8 cellular contexts compared by ENCODE assay signal in the genomic region with DNA sequence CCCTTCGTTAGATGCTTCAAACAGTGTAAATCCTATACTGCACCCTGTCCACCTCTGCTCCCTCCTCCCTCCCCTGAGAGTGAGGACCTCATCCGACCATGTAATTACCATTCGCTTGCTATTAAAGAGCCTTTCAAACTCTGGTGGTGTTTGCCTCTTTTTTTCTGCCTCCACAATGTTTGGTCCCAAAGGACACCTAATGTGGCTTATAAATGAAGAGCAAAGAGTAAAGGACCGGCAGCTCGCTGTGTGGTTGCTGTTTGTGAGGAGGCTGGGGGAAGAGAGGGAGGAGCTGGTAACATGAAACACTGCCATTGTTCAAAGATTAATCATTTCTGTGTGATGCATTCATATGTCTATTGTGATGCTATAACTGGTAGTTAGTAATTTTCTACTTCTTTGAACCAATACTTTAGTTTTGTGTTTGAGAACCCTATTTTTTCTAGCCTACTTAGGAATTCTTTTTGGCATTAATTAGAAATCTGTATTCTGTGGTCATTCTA. TPM values are rescaled to one million over a fixed set of nuclear protein-coding genes. Genes with fewer than 3 reads are reported as not detected.
DNase-seq lines count a peak whose midpoint lies in the region; ATAC-seq, FAIRE-seq and TF ChIP-seq lines count a peak whose summit lies in the region.

No MANE protein-coding gene starts in this region.

- H3K4me1 ChIP-seq in GM12878 (ENCODE audit: control insufficient read depth, insufficient read depth, low read length) (peaks cover 35% of the 10 kb centered on the region), left lung (peaks cover 9 to 70% of the 10 kb centered on the region in 2 donors)

- POLR2A ChIA-PET in GM12878 (lab: Charles Lee) = interaction anchor here (0.8 to 1.1 kb wide), 3 partner anchors 16 to 275 kb away, joined by 3 to 4 read pairs (median 3); no protein-coding TSS in a partner anchor
- POLR2A ChIA-PET in naive thymus-derived CD8-positive, alpha-beta T cell (lab: Charles Lee) = interaction anchor here (1.5 kb wide), 1 partner anchor 123 kb away, joined by 4 read pairs; no protein-coding TSS in a partner anchor

- 0 out of 4 replicates have a peak, but pooled peaks of 1 of the 2 experiments have one; percentile 8 for TF ChIP-seq EP300 in GM12878 (IDR thresholded peaks at IDR 0.05; ENCODE audit: borderline replicate concordance in 1 of 2, control insufficient read depth in 1 of 2, low read depth in 2 of 2, low read length in 2 of 2)

- H3K36me3 ChIP-seq in GM12878 (ENCODE audit: control insufficient read depth in 2 of 2, insufficient read depth in 2 of 2, low read length in 1 of 2) (no peaks in the 10 kb centered on the region), left lung (no peaks in the 10 kb centered on the region)

- H2AFZ ChIP-seq in GM12878 (ENCODE audit: control insufficient read depth, low read depth, low read length) = peak overlapping the region; percentile 75

- H3K36me3 Mint-ChIP-seq in naive thymus-derived CD8-positive, alpha-beta T cell = no peaks in the 10 kb centered on the region

- H3K27ac ChIP-seq in GM12878 (ENCODE audit: control insufficient read depth, insufficient read depth) (peak overlapping the region; percentile 28; the same call in 1 of the 2 replicates), left lung (peak overlapping the region in 1 of 2 donors; percentile 57)

- TF ChIP-seq CTCF in GM12878 (IDR thresholded peaks at IDR 0.05 in 2 of 3, conservative IDR thresholded peaks at IDR 0.05 in 1 of 3; ENCODE audit: control insufficient read depth in 2 of 3, extremely low read depth in 1 of 3, insufficient read depth in 1 of 3, low read depth in 3 of 3, low read length in 3 of 3) (no peak), left lung (IDR thresholded peaks at IDR 0.05) (no peak)

- ATAC-seq in GM19467 (IDR thresholded peaks at IDR 0.05; ENCODE audit: unreplicated experiment) (peak; percentile 21), GM12878 (peak; percentile 63), left lung (no peak), Right ventricle myocardium inferior (no peak)
- ATAC-seq in naive thymus-derived CD8-positive, alpha-beta T cell = peak; percentile 68 to 76

- H3K79me2 ChIP-seq in GM12878 (ENCODE audit: control insufficient read depth, insufficient read depth, low read length) = no peaks in the 10 kb centered on the region

- H3K4me1 Mint-ChIP-seq in naive thymus-derived CD8-positive, alpha-beta T cell = peaks cover 20 to 59% (median 40%) of the 10 kb centered on the region in 4 donors

- CTCF ChIA-PET in GM12878 (lab: Yijun Ruan, JAX) = interaction anchor here (1.0 to 6.6 kb wide), 13 partner anchors 9 to 402 kb away, joined by 3 to 182 read pairs (median 4); partner anchors contain the start of gene ZNRF2

- H3K9me3 Mint-ChIP-seq in naive thymus-derived CD8-positive, alpha-beta T cell = no peaks in the 10 kb centered on the region

- no TSS peak for BruUV-seq in GM12878 (replicated peaks; lab: Mats Ljungman, UMichigan)

- H3K27me3 Mint-ChIP-seq in naive thymus-derived CD8-positive, alpha-beta T cell = no peaks in the 10 kb centered on the region

- H3K4me3 ChIP-seq in GM12878 (no peak overlapping the region), left lung (no peak overlapping the region)

- no peaks in the 10 kb centered on the region for H3K27me3 ChIP-seq in GM12878 (replicated peaks in 1 of 2; ENCODE audit: control insufficient read depth in 2 of 2, insufficient read depth in 2 of 2, low read length in 1 of 2)
- H3K27me3 ChIP-seq in left lung = no peaks in the 10 kb centered on the region

- in situ Hi-C loops in ACHN (cut with HindIII; ENCODE audit: low pct_ligation_motif_present, low pct_unique_long_range_greater_than_20kb, low sequenced_read_pairs) (no loop called here), GM12878 (cut with MboI) (loop anchor here (5.0 kb wide), 3 partner anchors 120 to 400 kb away; partner anchors contain the start of gene ZNRF2)

- peak overlapping the region; percentile 55 to 89 (median 84) for H3K27ac Mint-ChIP-seq in naive thymus-derived CD8-positive, alpha-beta T cell

- no peak overlapping the region for H3K9ac ChIP-seq in GM12878 (ENCODE audit: control insufficient read depth, insufficient read depth, low read length)

- TF ChIP-seq POLR2A in GM12878 (IDR thresholded peaks at IDR 0.05; ENCODE audit: low read depth, low read length) = no peak

- DNase-seq in ACHN (peak; percentile 56), NCI-H2081 treated with DMSO at 0.1 percent for 48 hours (lab: John Stamatoyannopoulos, UW) (peak; percentile 96), GM12878 (ENCODE audit: low read depth, low spot score) (no peak), left lung (no peak), Right ventricle myocardium inferior (ENCODE audit: missing footprints) (no peak), SIG-M5 (lab: John Stamatoyannopoulos, UW) (no peak)
- DNase-seq in naive thymus-derived CD8-positive, alpha-beta T cell = peak in 3 of 10 donors; percentile 24 to 29 (median 27)

- no peak for FAIRE-seq in GM12878 (lab: Jason Lieb, UNC)

- H4K20me1 ChIP-seq in GM12878 (ENCODE audit: control insufficient read depth, insufficient read depth) = no peaks in the 10 kb centered on the region

- peak overlapping the region; percentile 80 for H3K4me2 ChIP-seq in GM12878 (ENCODE audit: control insufficient read depth, insufficient read depth)

- no peaks in the 10 kb centered on the region for H3K9me3 ChIP-seq in GM12878 (replicated peaks; ENCODE audit: control insufficient read depth, insufficient read depth, low read length)
- H3K9me3 ChIP-seq in left lung = no peaks in the 10 kb centered on the region

- intact Hi-C loops in GM12878 (cut with micrococcal nuclease; ENCODE audit: unreplicated experiment) (loop anchor here (1.0 to 5.0 kb wide), 3 partner anchors 52 to 285 kb away; no protein-coding TSS in a partner anchor), left lung (cut with DNase I) (loop anchor here in 1 of 2 donors (10.0 kb wide), 1 partner anchor 112 kb away; no protein-coding TSS in a partner anchor), Right ventricle myocardium inferior (cut with DNase I) (loop anchor here (5.0 kb wide), 2 partner anchors 115 to 405 kb away; no protein-coding TSS in a partner anchor)

- SMC1A ChIA-PET in GM12878 (lab: Charles Lee; ENCODE audit: uncharacterized antibody, unreplicated experiment) = interaction anchor here (0.5 to 9.4 kb wide), 23 partner anchors 12 to 408 kb away, joined by 3 to 148 read pairs (median 4); partner anchors contain the start of genes MTURN and PLEKHA8

- RAD21 ChIA-PET in GM12878 (lab: Charles Lee; ENCODE audit: unreplicated experiment) = interaction anchor here (0.9 to 6.5 kb wide), 24 partner anchors 14 to 637 kb away, joined by 3 to 75 read pairs (median 4); partner anchors contain the start of gene ZNRF2

- peak overlapping the region; percentile 44 to 78 (median 62) for H3K4me3 Mint-ChIP-seq in naive thymus-derived CD8-positive, alpha-beta T cell

- 29% methylated on average over 5 of the region's 5 CpGs for WGBS in GM12878 (ENCODE audit: insufficient coverage, insufficient replicate concordance, low lambda C conversion rate, missing lambda C conversion rate)

- no peak for TF ChIP-seq RAD21 in GM12878 (IDR thresholded peaks at IDR 0.05; ENCODE audit: insufficient read depth, low read depth, low read length)

TF ChIP-seq in GM12878, 131 proteins besides CTCF, POLR2A, EP300 and RAD21 (continues in another document):
- TF ChIP-seq CHD1 (IDR thresholded peaks at IDR 0.05; ENCODE audit: low read depth, low read length) (no peak), IKZF2 (IDR thresholded peaks at IDR 0.05) (0 out of 4 replicates have a peak, but pooled peaks of 1 of the 2 experiments have one; percentile 27), NFXL1 (IDR thresholded peaks at IDR 0.05; ENCODE audit: borderline replicate concordance) (peak; percentile 53; the same call in 1 of the 2 replicates), NFIC (IDR thresholded peaks at IDR 0.05; ENCODE audit: low read depth, low read length) (no peak), MEF2B (IDR thresholded peaks at IDR 0.05; ENCODE audit: partially characterized antibody, poor library complexity, severe bottlenecking) (peak; percentile 76), SPI1 (IDR thresholded peaks at IDR 0.05; ENCODE audit: borderline replicate concordance, insufficient read depth, low read depth, low read length) (no peak), NR2C2 (IDR thresholded peaks at IDR 0.05; ENCODE audit: borderline replicate concordance, control insufficient read depth, insufficient read length, low read depth) (no peak)

RNA-seq across cellular contexts. Expression of gene MTURN, which starts 27.9 kb away (rescaled TPM):
- total RNA-seq in GM12878 (2013; cell fraction: nucleolus; rRNA removed) = 1.7 and 3.9 TPM in 2 replicates
- total RNA-seq in GM12878 (2014; rRNA removed) (2.7 and 5.0 TPM in 2 replicates), GM12878 (2014; rRNA removed; fragmentation: Illumina TruSeq; extraction: Trizol) (3.3 and 3.4 TPM in 2 replicates), GM12878 (2021) (4.3 and 4.7 TPM in 2 replicates), left lung (10 to 100 TPM; 15.6 to 18.2 TPM), Right ventricle myocardium inferior (15.7 TPM)
- 0.73 TPM for polyA plus RNA-seq in GM12878 (2011; ENCODE audit: low read depth)
- polyA plus RNA-seq in GM12878 (2011; rRNA removed) (3.4 and 3.8 TPM in 2 replicates), GM12878 (2014; fragmentation: Illumina TruSeq; extraction: Trizol) (3.3 and 3.8 TPM in 2 replicates), GM12878 (2014; fragmentation: Nextera tagmentation; extraction: Ambion mirVana) (under 1 TPM; 0.52 to 0.77 TPM), GM12878 (2014; rRNA removed) (3.0 and 3.3 TPM in 2 replicates), GM12878 (2016; fragmentation: Nextera tagmentation; extraction: Ambion mirVana) (1 to 10 TPM in 1 of 2 experiments, under 1 TPM in 1; 0.52 to 1.9 TPM)
- 1.6 and 1.9 TPM in 2 replicates for polyA plus RNA-seq in GM12878 (2011; cell fraction: cytosol; rRNA removed)
- polyA plus RNA-seq in GM12878 (2011; cell fraction: nucleus; rRNA removed) = 3.7 and 4.9 TPM in 2 replicates
- polyA plus RNA-seq in GM12878 (2012) = 0.80 and 1.1 TPM in 2 replicates
- 2.0 and 2.1 TPM in 2 replicates for polyA minus RNA-seq in GM12878 (2011; rRNA and poly(A)+ RNA removed)
- 0.83 and 1.7 TPM in 2 replicates for polyA minus RNA-seq in GM12878 (2011; cell fraction: cytosol; rRNA and poly(A)+ RNA removed)
- polyA minus RNA-seq in GM12878 (2011; cell fraction: nucleus; rRNA and poly(A)+ RNA removed) = 0.85 and 1.5 TPM in 2 replicates
- total RNA-seq in naive thymus-derived CD8-positive, alpha-beta T cell = 10 to 100 TPM; 16.5 to 18.0 TPM
- 1 to 10 TPM; 1.4 to 5.2 (median 3.3) TPM for polyA plus RNA-seq in naive thymus-derived CD8-positive, alpha-beta T cell

Comparison
In these comparisons a context has a peak if more than half of its experiments do, and no peak if none do; other contexts are left out.
1. DNase-seq: peak in ACHN (single experiment) and NCI-H2081 treated with DMSO at 0.1 percent for 48 hours (single experiment); none in GM12878 (single experiment), left lung (0 of 2), Right ventricle myocardium inferior (single experiment) and SIG-M5 (single experiment).
2. ATAC-seq: peak in GM19467 (single experiment), GM12878 (single experiment) and naive thymus-derived CD8-positive, alpha-beta T cell (2 of 2); none in left lung (single experiment) and Right ventricle myocardium inferior (single experiment).